Comparison of ENCODE assay signal across 1 cellular context in the genomic region with DNA sequence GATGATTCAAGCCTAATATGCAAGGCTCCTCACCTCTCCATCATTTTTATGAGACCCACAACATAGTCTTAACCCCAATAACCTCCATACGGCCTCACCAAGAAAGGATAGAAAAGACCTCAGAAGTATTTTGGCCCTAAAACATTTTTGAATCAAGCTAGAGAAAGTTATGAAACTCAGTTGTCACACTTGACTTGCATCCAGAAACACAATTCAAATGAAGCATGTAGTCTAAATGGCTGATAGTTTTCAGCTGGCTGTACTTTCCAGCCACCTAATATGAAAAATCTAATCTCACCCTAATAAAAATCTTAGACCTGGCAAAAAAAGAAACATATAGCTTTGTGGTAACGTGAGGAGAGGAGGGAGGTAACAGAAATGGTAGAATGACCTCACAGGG.
TF ChIP-seq lines count a peak whose summit lies in the region.

No MANE protein-coding gene starts in this region.

TF ChIP-seq in GM12878, 131 proteins besides CTCF, POLR2A, EP300 and RAD21 (continued from another document):
- TF ChIP-seq, protein P1, sequence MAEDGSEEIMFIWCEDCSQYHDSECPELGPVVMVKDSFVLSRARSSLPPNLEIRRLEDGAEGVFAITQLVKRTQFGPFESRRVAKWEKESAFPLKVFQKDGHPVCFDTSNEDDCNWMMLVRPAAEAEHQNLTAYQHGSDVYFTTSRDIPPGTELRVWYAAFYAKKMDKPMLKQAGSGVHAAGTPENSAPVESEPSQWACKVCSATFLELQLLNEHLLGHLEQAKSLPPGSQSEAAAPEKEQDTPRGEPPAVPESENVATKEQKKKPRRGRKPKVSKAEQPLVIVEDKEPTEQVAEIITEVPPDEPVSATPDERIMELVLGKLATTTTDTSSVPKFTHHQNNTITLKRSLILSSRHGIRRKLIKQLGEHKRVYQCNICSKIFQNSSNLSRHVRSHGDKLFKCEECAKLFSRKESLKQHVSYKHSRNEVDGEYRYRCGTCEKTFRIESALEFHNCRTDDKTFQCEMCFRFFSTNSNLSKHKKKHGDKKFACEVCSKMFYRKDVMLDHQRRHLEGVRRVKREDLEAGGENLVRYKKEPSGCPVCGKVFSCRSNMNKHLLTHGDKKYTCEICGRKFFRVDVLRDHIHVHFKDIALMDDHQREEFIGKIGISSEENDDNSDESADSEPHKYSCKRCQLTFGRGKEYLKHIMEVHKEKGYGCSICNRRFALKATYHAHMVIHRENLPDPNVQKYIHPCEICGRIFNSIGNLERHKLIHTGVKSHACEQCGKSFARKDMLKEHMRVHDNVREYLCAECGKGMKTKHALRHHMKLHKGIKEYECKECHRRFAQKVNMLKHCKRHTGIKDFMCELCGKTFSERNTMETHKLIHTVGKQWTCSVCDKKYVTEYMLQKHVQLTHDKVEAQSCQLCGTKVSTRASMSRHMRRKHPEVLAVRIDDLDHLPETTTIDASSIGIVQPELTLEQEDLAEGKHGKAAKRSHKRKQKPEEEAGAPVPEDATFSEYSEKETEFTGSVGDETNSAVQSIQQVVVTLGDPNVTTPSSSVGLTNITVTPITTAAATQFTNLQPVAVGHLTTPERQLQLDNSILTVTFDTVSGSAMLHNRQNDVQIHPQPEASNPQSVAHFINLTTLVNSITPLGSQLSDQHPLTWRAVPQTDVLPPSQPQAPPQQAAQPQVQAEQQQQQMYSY (CRISPR knock-in tag; IDR thresholded peaks at IDR 0.05): no peak
- no peak for TF ChIP-seq PBX3 (IDR thresholded peaks at IDR 0.05; ENCODE audit: insufficient replicate concordance, low read depth, low read length)
- no peak for TF ChIP-seq EED (IDR thresholded peaks at IDR 0.05; ENCODE audit: low read depth)
- no peak for TF ChIP-seq NR2F1 (conservative IDR thresholded peaks at IDR 0.05)
- no peak for TF ChIP-seq HCFC1 (IDR thresholded peaks at IDR 0.05; ENCODE audit: low read length)
- TF ChIP-seq CUX1 (IDR thresholded peaks at IDR 0.05; ENCODE audit: insufficient replicate concordance, low read depth, low read length): no peak
- no peak for TF ChIP-seq TARDBP (IDR thresholded peaks at IDR 0.05; ENCODE audit: borderline replicate concordance)
- no peak for TF ChIP-seq ZNF274 (IDR thresholded peaks at IDR 0.05; ENCODE audit: insufficient read depth, insufficient read length)
- no peak for TF ChIP-seq ZSCAN29 (IDR thresholded peaks at IDR 0.05)
- TF ChIP-seq RAD51 (IDR thresholded peaks at IDR 0.05): no peak
- TF ChIP-seq CHD1 (IDR thresholded peaks at IDR 0.05; ENCODE audit: low read depth, low read length): no peak
- TF ChIP-seq NR2C2 (IDR thresholded peaks at IDR 0.05; ENCODE audit: borderline replicate concordance, control insufficient read depth, insufficient read length, low read depth): no peak
- TF ChIP-seq NFIC (IDR thresholded peaks at IDR 0.05; ENCODE audit: low read depth, low read length): no peak
- TF ChIP-seq RELB (IDR thresholded peaks at IDR 0.05; ENCODE audit: low read depth): no peak
- no peak for TF ChIP-seq POLR2AphosphoS5 (IDR thresholded peaks at IDR 0.05; ENCODE audit: low read length)
- no peak for TF ChIP-seq KAT2A (conservative IDR thresholded peaks at IDR 0.05; ENCODE audit: control insufficient read depth, low read depth, low read length)
TF ChIP-seq in GM12878: peak in this region for 0.
